18 cellular contexts compared by ENCODE assay signal in the genomic region with DNA sequence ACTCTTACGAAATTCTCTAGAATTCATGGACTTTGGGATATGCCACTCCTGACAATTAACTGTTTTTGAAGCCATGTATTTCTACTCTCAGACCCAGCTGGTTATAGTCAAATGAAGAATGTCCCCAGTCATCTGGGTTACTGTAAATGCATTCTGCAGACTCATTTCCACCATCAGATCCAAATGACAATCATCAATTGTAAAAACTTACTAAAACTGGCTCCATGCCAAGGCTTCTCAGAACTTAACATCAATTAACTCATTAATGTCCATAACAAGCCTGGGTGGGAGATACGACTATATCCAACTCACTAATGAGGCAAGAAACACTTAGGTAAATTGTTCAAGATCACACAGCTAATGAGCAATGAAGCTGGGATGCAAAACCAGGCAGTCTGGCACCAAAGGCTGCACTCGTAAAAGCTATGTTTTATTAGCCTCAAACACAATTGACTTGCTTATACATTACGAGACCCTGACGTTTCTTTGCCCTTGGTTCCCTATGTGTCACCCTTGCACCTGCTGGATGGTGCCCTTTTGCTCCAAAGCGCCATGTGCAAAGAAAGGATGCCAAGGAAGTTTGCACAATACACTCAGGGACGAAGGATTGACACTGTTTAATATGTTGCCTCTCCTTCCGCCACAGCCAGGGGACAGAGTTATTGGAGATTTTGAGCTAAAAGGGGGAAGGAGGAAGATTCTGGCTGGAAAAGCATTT.
DNase-seq lines count a peak whose midpoint lies in the region; ATAC-seq, FAIRE-seq and TF ChIP-seq lines count a peak whose summit lies in the region.
"Had no signal": no experiment of that assay in that cellular context is flagged by ENCODE, and none has a peak within 500 bp of the region (broad histone marks: within the 10 kb centered on the region; RNA-seq: fewer than 3 reads in every experiment).

No MANE protein-coding gene starts in this region.

- no peak for TF ChIP-seq RAD21 in HepG2 (CRISPR knock-in tag; IDR thresholded peaks at IDR 0.05)

- no peaks in the 10 kb centered on the region for H3K36me3 ChIP-seq in adipocyte (ENCODE audit: control insufficient read depth, insufficient read depth, low read length, severe bottlenecking)
- H3K36me3 ChIP-seq in HepG2 (replicated peaks in 1 of 2; ENCODE audit: control insufficient read depth in 1 of 2, insufficient read depth in 2 of 2, low read length in 2 of 2), result no peaks in the 10 kb centered on the region
- H3K36me3 ChIP-seq: ascending aorta, HAP-1, neural progenitor cell had no signal

- no peaks in the 10 kb centered on the region for H3K9me3 Mint-ChIP-seq in activated naive CD4-positive, alpha-beta T cell treated with anti-CD3 and anti-CD28 coated beads, Interleukin-2, amount 50 U/mL, for 24 hours
- H3K9me3 Mint-ChIP-seq: activated naive CD4-positive, alpha-beta T cell treated with anti-CD3 and anti-CD28 coated beads, Interleukin-2, amount 10 ng/mL, durations not matched to agents 7 days and 5 days; activated T-cell treated with anti-CD3 and anti-CD28 coated beads, Interleukin-2, amount 50 U/mL, for 4 hours; CD14-positive monocyte; immature natural killer cell; neural progenitor cell had no signal

- peaks cover 6% of the 10 kb centered on the region for H3K4me1 ChIP-seq in adipocyte (ENCODE audit: control insufficient read depth, insufficient read depth, low read length)
- H3K4me1 ChIP-seq in HepG2 (ENCODE audit: insufficient read depth, low read length), result peaks cover 45% of the 10 kb centered on the region
- H3K4me1 ChIP-seq: HAP-1, neural progenitor cell had no signal

- TF ChIP-seq CTCF in HepG2 (CRISPR knock-in tag; IDR thresholded peaks at IDR 0.05), result no peak

- CTCF ChIA-PET in HepG2 (lab: Yijun Ruan, JAX; ENCODE audit: low intra/inter-chr PET ratio, low total read pairs), result interaction anchor here (1.3 to 4.6 kb wide), 6 partner anchors 212 to 758 kb away, joined by 3 to 51 read pairs (median 6); no protein-coding TSS in a partner anchor

- in situ Hi-C loops in HepG2 (cut with HindIII; ENCODE audit: extremely low pct_ligation_motif_present, low pct_unique_long_range_greater_than_20kb), result loop anchor here (25.0 kb wide), 1 partner anchor 536 kb away; no protein-coding TSS in a partner anchor

- TF ChIP-seq POLR2A in HepG2 (IDR thresholded peaks at IDR 0.05; ENCODE audit: insufficient read depth in 1 of 2, low read depth in 2 of 2, low read length in 2 of 2), result no peak

- H3K4me3 Mint-ChIP-seq in activated naive CD4-positive, alpha-beta T cell treated with anti-CD3 and anti-CD28 coated beads, Interleukin-2, amount 50 U/mL, for 24 hours, result no peak overlapping the region
- H3K4me3 Mint-ChIP-seq: activated naive CD4-positive, alpha-beta T cell treated with anti-CD3 and anti-CD28 coated beads, Interleukin-2, amount 10 ng/mL, durations not matched to agents 7 days and 5 days; activated T-cell treated with anti-CD3 and anti-CD28 coated beads, Interleukin-2, amount 50 U/mL, for 4 hours; CD14-positive monocyte; immature natural killer cell; neural progenitor cell had no signal

- H3K4me2 ChIP-seq in HepG2 (ENCODE audit: low read depth, low read length), result peak overlapping the region; percentile 43; the same call in 1 of the 2 replicates
- H3K4me2 ChIP-seq: KMS-11, neural progenitor cell had no signal

- FAIRE-seq in HepG2 (lab: Jason Lieb, UNC), result no peak

- H3K79me2 ChIP-seq in HepG2 (ENCODE audit: insufficient read depth, low read length), result no peaks in the 10 kb centered on the region

- intact Hi-C loops in HepG2 (cut with micrococcal nuclease; ENCODE audit: unreplicated experiment), result loop anchor here (1.0 to 2.0 kb wide), 5 partner anchors 15 to 528 kb away; no protein-coding TSS in a partner anchor

- POLR2A ChIA-PET in HepG2 (lab: Yijun Ruan, JAX), result interaction anchor here (1.0 to 1.4 kb wide), 3 partner anchors 16 to 231 kb away, joined by 3 to 7 read pairs (median 7); no protein-coding TSS in a partner anchor

- H3K36me3 Mint-ChIP-seq in activated naive CD4-positive, alpha-beta T cell treated with anti-CD3 and anti-CD28 coated beads, Interleukin-2, amount 50 U/mL, for 24 hours, result peaks cover 13% of the 10 kb centered on the region
- H3K36me3 Mint-ChIP-seq: neural progenitor cell had no signal

- H3K27ac ChIP-seq in HepG2 (ENCODE audit: extremely low read length, insufficient read depth, low read length), result no peak overlapping the region
- H3K27ac ChIP-seq: ascending aorta, epithelial cell of prostate, KMS-11, neural progenitor cell had no signal

- H3K9ac ChIP-seq in adipocyte (ENCODE audit: low read length) (no peak overlapping the region), HepG2 (ENCODE audit: insufficient read depth, low read depth, low read length) (no peak overlapping the region)
- H3K9ac ChIP-seq: KMS-11, neural progenitor cell had no signal

- DNase-seq in activated naive CD4-positive, alpha-beta T cell treated with Interleukin-2 at 50 U/mL for 16 hours, result no peak
- DNase-seq in adipocyte (ENCODE audit: low read depth) (peak; percentile 43), HepG2 (ENCODE audit: low spot score) (peak; percentile 49), HCEC 1CT (no peak)
- no peak for DNase-seq in effector CD4-positive, alpha-beta T cell

- TF ChIP-seq EP300 in HepG2 (IDR thresholded peaks at IDR 0.05; ENCODE audit: low read depth in 2 of 2, low read length in 2 of 2), result no peak
- no peak for TF ChIP-seq EP300 in HepG2 (CRISPR knock-in tag; IDR thresholded peaks at IDR 0.05; ENCODE audit: borderline replicate concordance)

- no peaks in the 10 kb centered on the region for H3K9me3 ChIP-seq in adipocyte (ENCODE audit: control insufficient read depth, low read length)
- no peaks in the 10 kb centered on the region for H3K9me3 ChIP-seq in HepG2 (ENCODE audit: low read length)
- H3K9me3 ChIP-seq: ascending aorta, HAP-1 had no signal

- WGBS in HepG2 (ENCODE audit: low lambda C conversion rate), result 39% methylated on average over 8 of the region's 8 CpGs

- BruUV-seq in HepG2 (replicated peaks; lab: Mats Ljungman, UMichigan), result no TSS peak

- H3K27me3 Mint-ChIP-seq in activated naive CD4-positive, alpha-beta T cell treated with anti-CD3 and anti-CD28 coated beads, Interleukin-2, amount 50 U/mL, for 24 hours, result no peaks in the 10 kb centered on the region
- H3K27me3 Mint-ChIP-seq: activated naive CD4-positive, alpha-beta T cell treated with anti-CD3 and anti-CD28 coated beads, Interleukin-2, amount 10 ng/mL, durations not matched to agents 7 days and 5 days; progenitor cell of endocrine pancreas had no signal

- no peak overlapping the region for H2AFZ ChIP-seq in HepG2 (ENCODE audit: low read length)
- H2AFZ ChIP-seq: neural progenitor cell had no signal

- H3K27me3 ChIP-seq in adipocyte (replicated peaks; ENCODE audit: control insufficient read depth, insufficient read depth, low read length), result no peaks in the 10 kb centered on the region
- H3K27me3 ChIP-seq in HepG2 (ENCODE audit: control insufficient read depth in 1 of 2, insufficient read depth in 2 of 2, low read length in 2 of 2), result no peaks in the 10 kb centered on the region
- H3K27me3 ChIP-seq: ascending aorta, neural progenitor cell had no signal

- ATAC-seq in HepG2 (peak; percentile 60), HG02763 (IDR thresholded peaks at IDR 0.05; ENCODE audit: unreplicated experiment) (no peak)

- H3K4me1 Mint-ChIP-seq in activated naive CD4-positive, alpha-beta T cell treated with anti-CD3 and anti-CD28 coated beads, Interleukin-2, amount 50 U/mL, for 24 hours, result peaks cover 13% of the 10 kb centered on the region
- H3K4me1 Mint-ChIP-seq: activated naive CD4-positive, alpha-beta T cell treated with anti-CD3 and anti-CD28 coated beads, Interleukin-2, amount 10 ng/mL, durations not matched to agents 7 days and 5 days had no signal

- no peaks in the 10 kb centered on the region for H4K20me1 ChIP-seq in HepG2 (ENCODE audit: insufficient read depth, low read length)

- H3K4me3 ChIP-seq in adipocyte (ENCODE audit: low read length) (no peak overlapping the region), HepG2 (replicated peaks in 1 of 3; ENCODE audit: insufficient read depth in 1 of 3, low read depth in 2 of 3, low read length in 3 of 3) (no peak overlapping the region)
- H3K4me3 ChIP-seq: ascending aorta, HAP-1, lung, neural progenitor cell had no signal

- H3K27ac Mint-ChIP-seq in activated naive CD4-positive, alpha-beta T cell treated with anti-CD3 and anti-CD28 coated beads, Interleukin-2, amount 50 U/mL, for 24 hours, result peak overlapping the region; percentile 41
- H3K27ac Mint-ChIP-seq: immature natural killer cell, neural progenitor cell, progenitor cell of endocrine pancreas had no signal

TF ChIP-seq in HepG2, 621 proteins besides CTCF, POLR2A, EP300 and RAD21 (continues in another document):
- TF ChIP-seq NR2F6 (IDR thresholded peaks at IDR 0.05) (0 out of 2 replicates have a peak, but pooled peaks have one; percentile 16), NR2F6 (CRISPR knock-in tag; IDR thresholded peaks at IDR 0.05) (no peak), HNF4A (CRISPR knock-in tag; IDR thresholded peaks at IDR 0.05) (peak; percentile 50; the same call in 1 of the 2 replicates), ZNF510 (CRISPR knock-in tag; IDR thresholded peaks at IDR 0.05; ENCODE audit: low read depth) (0 out of 2 replicates have a peak, but pooled peaks have one; percentile 48), HNRNPUL1 (IDR thresholded peaks at IDR 0.05; ENCODE audit: low read depth, low read length) (no peak), ZC3H13 (CRISPR knock-in tag; IDR thresholded peaks at IDR 0.05) (no peak), SOX6 (IDR thresholded peaks at IDR 0.05) (no peak), SOX6 (CRISPR knock-in tag; IDR thresholded peaks at IDR 0.05) (peak; percentile 19; the same call in 1 of the 2 replicates)
- TF ChIP-seq, protein P1, sequence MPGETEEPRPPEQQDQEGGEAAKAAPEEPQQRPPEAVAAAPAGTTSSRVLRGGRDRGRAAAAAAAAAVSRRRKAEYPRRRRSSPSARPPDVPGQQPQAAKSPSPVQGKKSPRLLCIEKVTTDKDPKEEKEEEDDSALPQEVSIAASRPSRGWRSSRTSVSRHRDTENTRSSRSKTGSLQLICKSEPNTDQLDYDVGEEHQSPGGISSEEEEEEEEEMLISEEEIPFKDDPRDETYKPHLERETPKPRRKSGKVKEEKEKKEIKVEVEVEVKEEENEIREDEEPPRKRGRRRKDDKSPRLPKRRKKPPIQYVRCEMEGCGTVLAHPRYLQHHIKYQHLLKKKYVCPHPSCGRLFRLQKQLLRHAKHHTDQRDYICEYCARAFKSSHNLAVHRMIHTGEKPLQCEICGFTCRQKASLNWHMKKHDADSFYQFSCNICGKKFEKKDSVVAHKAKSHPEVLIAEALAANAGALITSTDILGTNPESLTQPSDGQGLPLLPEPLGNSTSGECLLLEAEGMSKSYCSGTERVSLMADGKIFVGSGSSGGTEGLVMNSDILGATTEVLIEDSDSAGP (CRISPR knock-in tag; IDR thresholded peaks at IDR 0.05; ENCODE audit: borderline replicate concordance), result no peak

Comparison
In these comparisons a context has a peak if more than half of its experiments do, and no peak if none do; other contexts are left out.
1. DNase-seq: peak in adipocyte (single experiment) and HepG2 (single experiment); none in activated naive CD4-positive, alpha-beta T cell treated with Interleukin-2 at 50 U/mL for 16 hours (single experiment), effector CD4-positive, alpha-beta T cell (single experiment) and HCEC 1CT (single experiment).